8 cellular contexts compared by ENCODE assay signal in genomic region chrX:150899191-150899757, GRCh38. TPM values are rescaled to one million over a fixed set of nuclear protein-coding genes. Genes with fewer than 3 reads are reported as not detected.
DNase-seq lines count a peak whose midpoint lies in the region; ATAC-seq and TF ChIP-seq lines count a peak whose summit lies in the region.

No MANE protein-coding gene starts in this region.

- H3K9me3 ChIP-seq in Panc1 (ENCODE audit: control insufficient read depth, insufficient read depth, low read depth, low read length) (no peaks in the 10 kb centered on the region), neutrophil (no peaks in the 10 kb centered on the region), aorta (ENCODE audit: control insufficient read depth, low read length) (no peaks in the 10 kb centered on the region)

- BruUV-seq in Panc1 (replicated peaks; lab: Mats Ljungman, UMichigan): TSS peak; percentile 70

- CTCF ChIA-PET in Panc1 (lab: Charles Lee): no interaction called here

- H3K4me3 ChIP-seq in Panc1 (ENCODE audit: low read depth in 2 of 2, low read length in 2 of 2) (peak overlapping the region; percentile 80 to 86), neutrophil (ENCODE audit: low read depth in 1 of 2, low read length in 1 of 2) (peak overlapping the region; percentile 75 to 76), aorta (ENCODE audit: low read length in 2 of 2) (peak overlapping the region in 1 of 2 donors; percentile 72)

- 1 to 31% methylated on average over 42 of the region's 42 CpGs for WGBS in aorta, 2 donors

- H3K27ac ChIP-seq in Panc1 (ENCODE audit: low read length) (peak overlapping the region; percentile 81), neutrophil (peak overlapping the region; percentile 71), aorta (ENCODE audit: low read depth in 1 of 2, low read length in 2 of 2) (peak overlapping the region in 1 of 2 donors; percentile 12)

- no peak for TF ChIP-seq CTCF in Panc1 (IDR thresholded peaks at IDR 0.05)
- TF ChIP-seq CTCF in neutrophil (IDR thresholded peaks at IDR 0.05): no peak

- H3K4me1 ChIP-seq in Panc1 (ENCODE audit: control insufficient read depth, insufficient read depth, low read length) (peaks cover 12% of the 10 kb centered on the region), neutrophil (ENCODE audit: control insufficient read depth in 1 of 2, insufficient read depth in 1 of 2, low read depth in 1 of 2, low read length in 1 of 2) (peaks cover 3 to 12% of the 10 kb centered on the region in 2 experiments), aorta (ENCODE audit: control insufficient read depth in 1 of 2, insufficient read depth in 2 of 2, low read length in 2 of 2) (no peaks in the 10 kb centered on the region)

- POLR2A ChIA-PET in Panc1 (lab: Charles Lee): no interaction called here

- no peaks in the 10 kb centered on the region for H3K27me3 ChIP-seq in Panc1 (ENCODE audit: control insufficient read depth, insufficient read depth, low read length)
- H3K27me3 ChIP-seq in neutrophil: no peaks in the 10 kb centered on the region
- H3K27me3 ChIP-seq in aorta (ENCODE audit: control insufficient read depth in 1 of 2, insufficient read depth in 2 of 2, low read length in 1 of 2): no peaks in the 10 kb centered on the region

- intact Hi-C loops in Panc1 (cut with micrococcal nuclease; ENCODE audit: unreplicated experiment) (loop anchor here (5.0 kb wide), 1 partner anchor 83 kb away; the partner anchor contains the start of gene HMGB3), aorta (cut with DNase I) (loop anchor here in 1 of 2 donors (2.0 kb wide), 1 partner anchor 84 kb away; the partner anchor contains the start of gene HMGB3)

- DNase-seq in AML-193 (lab: John Stamatoyannopoulos, UW) (peak; percentile 42 to 44), Panc1 (ENCODE audit: low read depth, low spot score) (no peak), activated gamma-delta T cell (lab: John Stamatoyannopoulos, UW) (peak; percentile 17), germinal center (ENCODE audit: low spot score) (peak; percentile 29), aorta (peak in 1 of 2 donors; percentile 67)

- ATAC-seq in GM19324 (IDR thresholded peaks at IDR 0.05; ENCODE audit: low FRiP score, unreplicated experiment) (peak; percentile 9), HG03442 (IDR thresholded peaks at IDR 0.05; ENCODE audit: unreplicated experiment) (peak; percentile 41), Panc1 (peak; percentile 46), aorta (ENCODE audit: low FRiP score) (peak; percentile 51)

- H3K36me3 ChIP-seq in Panc1 (ENCODE audit: control insufficient read depth, insufficient read depth, low read length): no peaks in the 10 kb centered on the region
- H3K36me3 ChIP-seq in neutrophil: no peaks in the 10 kb centered on the region
- no peaks in the 10 kb centered on the region for H3K36me3 ChIP-seq in aorta (ENCODE audit: control insufficient read depth in 1 of 2, insufficient read depth in 2 of 2, low read length in 1 of 2)

- in situ Hi-C loops in Panc1 (cut with HindIII; ENCODE audit: low pct_unique_long_range_greater_than_20kb, low sequenced_read_pairs): no loop called here

RNA-seq across cellular contexts. Expression of gene CD99L2, which starts 0.8 kb away (rescaled TPM):
- total RNA-seq in Panc1 (2021; ENCODE audit: unreplicated experiment) (156 TPM), aorta (10 to 100 TPM; 52.1 to 56.2 TPM)
- 193 TPM for polyA plus RNA-seq in Panc1 (2012; ENCODE audit: insufficient read length)
- polyA plus RNA-seq in aorta: 10 to 100 TPM; 22.9 to 43.0 TPM
